28 cellular contexts compared by ENCODE assay signal in the genomic region with DNA sequence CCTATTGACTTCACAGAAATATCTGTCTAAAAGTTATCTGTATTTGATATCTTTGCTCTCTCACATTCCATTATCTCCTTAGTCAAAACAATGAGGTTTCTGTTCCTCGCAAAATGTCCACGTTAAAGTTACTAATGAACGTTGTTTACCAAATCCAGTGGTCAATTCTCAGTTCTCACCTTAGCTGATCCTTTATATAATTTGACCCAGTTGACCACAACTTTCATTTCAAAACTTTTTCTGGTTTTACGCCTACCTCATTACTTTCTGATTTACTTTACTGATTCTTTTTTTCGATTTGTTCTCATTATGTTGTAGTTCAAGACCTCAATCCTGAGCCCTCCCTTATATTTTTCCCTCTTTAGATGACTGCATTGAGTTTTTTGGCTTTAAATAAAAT.
"Had no signal": no experiment of that assay in that cellular context is flagged by ENCODE, and none has a peak within 500 bp of the region (broad histone marks: within the 10 kb centered on the region; RNA-seq: fewer than 3 reads in every experiment).

No MANE protein-coding gene starts in this region.

- H3K27me3 ChIP-seq: esophagus squamous epithelium, gastrocnemius medialis, heart right ventricle, left lung had no signal

- H3K36me3 ChIP-seq: esophagus squamous epithelium, gastrocnemius medialis, heart right ventricle, left lung, lower lobe of right lung had no signal

- ATAC-seq: effector memory CD8-positive, alpha-beta T cell; esophagus mucosa; gastrocnemius medialis; heart right ventricle; left cardiac atrium; left lung; left ventricle myocardium superior; lower lobe of right lung; mucosa of descending colon; naive thymus-derived CD8-positive, alpha-beta T cell had no signal

- DNase-seq: cortex of kidney; effector CD8-positive, alpha-beta T cell; effector memory CD8-positive, alpha-beta T cell; endodermal cell; erythroblast; esophagus squamous epithelium; foreskin fibroblast; foreskin melanocyte; gastrocnemius medialis; glutamatergic neuron; head of caudate nucleus; heart right ventricle; hippocampal formation; left cardiac atrium; left lung; left ventricle myocardium superior; lower lobe of right lung; mesenchymal stem cell; mucosa of descending colon; naive B cell; naive thymus-derived CD8-positive, alpha-beta T cell had no signal

- H3K27me3 Mint-ChIP-seq: dendritic cell treated with granulocyte-macrophage colony-stimulating factor and Interleukin-4, amounts not matched to agents 40 ng/mL and 50 ng/mL, for 4 days; effector memory CD8-positive, alpha-beta T cell; naive B cell; naive thymus-derived CD8-positive, alpha-beta T cell had no signal

- H3K4me3 Mint-ChIP-seq: dendritic cell treated with granulocyte-macrophage colony-stimulating factor and Interleukin-4, amounts not matched to agents 40 ng/mL and 50 ng/mL, for 4 days; effector memory CD8-positive, alpha-beta T cell; endodermal cell; mesothelial cell of epicardium; naive B cell; naive thymus-derived CD8-positive, alpha-beta T cell had no signal

- H3K4me1 Mint-ChIP-seq: endodermal cell; naive B cell; naive thymus-derived CD8-positive, alpha-beta T cell had no signal

- H3K9me3 ChIP-seq: esophagus squamous epithelium, gastrocnemius medialis, heart right ventricle, left lung, lower lobe of right lung, mucosa of descending colon had no signal

- H3K9me3 Mint-ChIP-seq: dendritic cell treated with granulocyte-macrophage colony-stimulating factor and Interleukin-4, amounts not matched to agents 40 ng/mL and 50 ng/mL, for 4 days; effector memory CD8-positive, alpha-beta T cell; endodermal cell; mesothelial cell of epicardium had no signal

- H3K27ac ChIP-seq: epithelial cell of prostate, esophagus squamous epithelium, gastrocnemius medialis, heart right ventricle, left lung, lower lobe of right lung had no signal

- H3K36me3 Mint-ChIP-seq: mesothelial cell of epicardium; naive B cell; naive thymus-derived CD8-positive, alpha-beta T cell had no signal

- FAIRE-seq: endometrium, islet of Langerhans, keratinocyte had no signal

- H3K4me3 ChIP-seq: esophagus squamous epithelium, gastrocnemius medialis, heart right ventricle, left lung, lower lobe of right lung, mucosa of descending colon had no signal

- H3K27ac Mint-ChIP-seq: dendritic cell treated with granulocyte-macrophage colony-stimulating factor and Interleukin-4, amounts not matched to agents 40 ng/mL and 50 ng/mL, for 4 days; effector memory CD8-positive, alpha-beta T cell; endodermal cell; mesothelial cell of epicardium; naive B cell; naive thymus-derived CD8-positive, alpha-beta T cell had no signal

- H3K4me1 ChIP-seq: esophagus squamous epithelium, gastrocnemius medialis, heart right ventricle, left lung, lower lobe of right lung had no signal
